ENCODE assay signal across 20 cellular contexts in the genomic region with DNA sequence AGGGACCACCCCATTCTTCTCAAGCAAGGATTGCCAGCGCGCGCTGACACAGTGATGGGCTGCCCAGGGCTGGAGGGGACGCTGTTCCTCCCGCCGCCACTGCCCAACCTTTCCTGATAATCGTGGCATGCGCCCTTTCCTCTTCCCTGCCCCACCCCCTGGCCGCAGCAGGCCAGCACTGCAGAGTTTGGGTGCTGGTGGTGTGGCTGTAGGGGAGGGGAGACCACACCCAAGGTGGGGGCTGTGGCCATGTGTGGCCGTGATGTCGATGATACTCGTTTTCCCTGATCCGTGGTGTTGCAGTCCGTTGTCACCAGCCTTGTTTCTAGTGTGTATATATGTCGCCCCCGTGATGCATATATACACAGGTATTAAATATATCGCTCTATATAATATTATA.
"Had no signal": no experiment of that assay in that cellular context is flagged by ENCODE, and none has a peak within 500 bp of the region (broad histone marks: within the 10 kb centered on the region; RNA-seq: fewer than 3 reads in every experiment).

No MANE protein-coding gene starts in this region.

- H3K27ac Mint-ChIP-seq: activated CD4-positive, alpha-beta T cell treated with anti-CD3 and anti-CD28 coated beads, Interleukin-2, amount 10 ng/mL, durations not matched to agents 24 days and 14 days; activated naive CD4-positive, alpha-beta T cell treated with anti-CD3 and anti-CD28 coated beads for 36 hours; activated naive CD8-positive, alpha-beta T cell; T-helper 1 cell treated with Interleukin-12 subunit alpha and Interleukin-12 subunit beta and Interleukin-4 antibody, amounts not matched to agents 30 μg/mL and 1 μg/mL, for 36 hours had no signal

- H3K27me3 ChIP-seq: Peyer's patch had no signal

- ATAC-seq: activated T-cell treated with anti-CD3 and anti-CD28 coated beads, Interleukin-2, amount 50 U/mL, for 4 hours; WTC11 had no signal

- H3K27ac ChIP-seq: Peyer's patch had no signal

- H3K9me3 ChIP-seq: Peyer's patch had no signal

- H3K27me3 Mint-ChIP-seq: activated CD4-positive, alpha-beta T cell treated with anti-CD3 and anti-CD28 coated beads, Interleukin-2, amount 10 ng/mL, durations not matched to agents 24 days and 14 days; activated naive CD8-positive, alpha-beta T cell had no signal

- H3K4me3 Mint-ChIP-seq: activated CD4-positive, alpha-beta T cell treated with anti-CD3 and anti-CD28 coated beads, Interleukin-2, amount 10 ng/mL, durations not matched to agents 24 days and 14 days; activated naive CD4-positive, alpha-beta T cell treated with anti-CD3 and anti-CD28 coated beads for 36 hours; activated naive CD8-positive, alpha-beta T cell; activated T-cell treated with anti-CD3 and anti-CD28 coated beads, Interleukin-2, amount 50 U/mL, for 4 hours; T-helper 1 cell treated with Interleukin-12 subunit alpha and Interleukin-12 subunit beta and Interleukin-4 antibody, amounts not matched to agents 30 μg/mL and 1 μg/mL, for 36 hours; WTC11 had no signal

- DNase-seq: activated CD4-positive, alpha-beta T cell treated with anti-CD3 and anti-CD28 coated beads, Interleukin-2, amount 10 ng/mL, durations not matched to agents 24 days and 14 days; activated CD4-positive, alpha-beta T cell treated with anti-CD3 and anti-CD28 coated beads, Interleukin-2, amount 50 U/mL, for 48 hours; activated CD4-positive, CD25-positive, alpha-beta regulatory T cell treated with anti-CD3 and anti-CD28 coated beads, Interleukin-2, amount 50 U/mL, for 72 hours; activated gamma-delta T cell; activated naive CD4-positive, alpha-beta T cell treated with anti-CD3 and anti-CD28 coated beads for 36 hours; activated T-cell treated with anti-CD3 and anti-CD28 coated beads, Interleukin-2, amount 50 U/mL, for 4 hours; caudate nucleus; KG1; NCI-H1092; NCI-H1417; NCI-H1930; NCI-H2171; NCI-H226; NCI-H510A; NCI-H526 treated with DMSO at 0.1 percent for 48 hours; Peyer's patch; SHP77 treated with DMSO at 0.1 percent for 48 hours had no signal

- H3K4me3 ChIP-seq: Peyer's patch had no signal

- H3K4me1 ChIP-seq: Peyer's patch had no signal

- H3K9me3 Mint-ChIP-seq: activated CD4-positive, alpha-beta T cell treated with anti-CD3 and anti-CD28 coated beads, Interleukin-2, amount 10 ng/mL, durations not matched to agents 24 days and 14 days; activated naive CD4-positive, alpha-beta T cell treated with anti-CD3 and anti-CD28 coated beads for 36 hours; activated T-cell treated with anti-CD3 and anti-CD28 coated beads, Interleukin-2, amount 50 U/mL, for 4 hours; T-helper 1 cell treated with Interleukin-12 subunit alpha and Interleukin-12 subunit beta and Interleukin-4 antibody, amounts not matched to agents 30 μg/mL and 1 μg/mL, for 36 hours; WTC11 had no signal

- H3K36me3 Mint-ChIP-seq: activated naive CD8-positive, alpha-beta T cell had no signal

- H3K4me1 Mint-ChIP-seq: activated CD4-positive, alpha-beta T cell treated with anti-CD3 and anti-CD28 coated beads, Interleukin-2, amount 10 ng/mL, durations not matched to agents 24 days and 14 days had no signal
